In genomic region chr12:57726884-57727757, GRCh38 we compare ENCODE assay signal across 7 cellular contexts. TPM values are rescaled to one million over a fixed set of nuclear protein-coding genes. Genes with fewer than 3 reads are reported as not detected.
DNase-seq lines count a peak whose midpoint lies in the region; ATAC-seq, FAIRE-seq and TF ChIP-seq lines count a peak whose summit lies in the region.

No MANE protein-coding gene starts in this region.

- peaks cover 92% of the 10 kb centered on the region for H3K27me3 ChIP-seq in GM23338 (ENCODE audit: insufficient read depth)
- peaks cover 25 to 29% of the 10 kb centered on the region in 2 experiments for H3K27me3 ChIP-seq in K562 (ENCODE audit: control insufficient read depth in 2 of 2, insufficient read depth in 2 of 2, low read length in 2 of 2)
- H3K27me3 ChIP-seq in keratinocyte (ENCODE audit: control insufficient read depth, extremely low read depth, insufficient read depth, low read length) = no peaks in the 10 kb centered on the region

- intact Hi-C loops in K562 (cut with micrococcal nuclease) = no loop called here

- no peaks in the 10 kb centered on the region; the same call in 1 of the 2 replicates for H4K20me1 ChIP-seq in GM23338 (replicated peaks; ENCODE audit: insufficient read depth)
- H4K20me1 ChIP-seq in K562 (replicated peaks; ENCODE audit: control insufficient read depth, insufficient read depth, low read length) = no peaks in the 10 kb centered on the region; the same call in 1 of the 2 replicates
- no peaks in the 10 kb centered on the region for H4K20me1 ChIP-seq in keratinocyte (ENCODE audit: control insufficient read depth, extremely low read depth, insufficient read depth, low read length)

- CTCF ChIA-PET in K562 (lab: Yijun Ruan, JAX; ENCODE audit: low intra/inter-chr PET ratio) = no interaction called here

- no peaks in the 10 kb centered on the region for H3F3A ChIP-seq in GM23338 (replicated peaks; ENCODE audit: low read depth)

- H3K4me1 Mint-ChIP-seq in GM23338 = peaks cover 15% of the 10 kb centered on the region

- H3K9ac ChIP-seq in K562 (ENCODE audit: insufficient read depth in 1 of 2, low read depth in 2 of 2, low read length in 2 of 2) (peak overlapping the region in 1 of 2 experiments; percentile 68; a peak in 1 of 4 replicates), keratinocyte (ENCODE audit: control insufficient read depth, extremely low read depth, insufficient read depth, low read length) (peak overlapping the region; percentile 86)

- FAIRE-seq in K562 (lab: Jason Lieb, UNC) (no peak), keratinocyte (lab: Jason Lieb, UNC) (no peak)

- H3K4me2 ChIP-seq in GM23338 = peak overlapping the region; percentile 88
- no peak overlapping the region for H3K4me2 ChIP-seq in K562 (ENCODE audit: insufficient read depth, low read length)
- H3K4me2 ChIP-seq in keratinocyte (ENCODE audit: control insufficient read depth, extremely low read depth, insufficient read depth, low read depth, low read length) = peak overlapping the region; percentile 88

- DNase-seq in GM23338 (ENCODE audit: low spot score) (peak; percentile 55), K562 (ENCODE audit: extremely low read depth in 1 of 4, low spot score in 3 of 4) (no peak), keratinocyte (ENCODE audit: low read depth, low spot score) (no peak), erythroblast (lab: John Stamatoyannopoulos, UW) (no peak), GF-D8 (lab: John Stamatoyannopoulos, UW) (no peak)
- DNase-seq in stimulated activated CD8-positive, alpha-beta memory T cell treated with anti-CD3 and anti-CD28 coated beads, Interleukin-4, amount 100 ng/mL, for 48 hours = peak; percentile 14

- H3K9me3 Mint-ChIP-seq in GM23338 = no peaks in the 10 kb centered on the region

- H2AFZ ChIP-seq in GM23338 = no peak overlapping the region
- no peak overlapping the region for H2AFZ ChIP-seq in K562 (ENCODE audit: low read depth, low read length)
- H2AFZ ChIP-seq in keratinocyte (ENCODE audit: control insufficient read depth, low read length) = peak overlapping the region; percentile 98

- ATAC-seq in GM23338 (peak; percentile 15), K562 (no peak), GM18505 (IDR thresholded peaks at IDR 0.05; ENCODE audit: unreplicated experiment) (no peak)

- POLR2A ChIA-PET in K562 (lab: Yijun Ruan, JAX) = interaction anchor here (0.6 kb wide), 1 partner anchor 193 kb away, joined by 4 read pairs; no protein-coding TSS in a partner anchor

- H3K27ac ChIP-seq in GM23338 (ENCODE audit: low read depth) (no peak overlapping the region), K562 (ENCODE audit: extremely low read depth, low read depth, low read length) (no peak overlapping the region), keratinocyte (ENCODE audit: control insufficient read depth, insufficient read depth, low read length) (no peak overlapping the region)

- no TSS peak for BruUV-seq in K562 (replicated peaks; lab: Mats Ljungman, UMichigan)

- no peaks in the 10 kb centered on the region for H3K9me2 ChIP-seq in GM23338 (ENCODE audit: insufficient read depth)

- no peaks in the 10 kb centered on the region; the same call in 2 of the 3 replicates for H3K36me3 Mint-ChIP-seq in GM23338 (ENCODE audit: low read depth)

- H3K27me3 Mint-ChIP-seq in GM23338 (ENCODE audit: insufficient read depth, low read depth, poor library complexity) = peaks cover 88% of the 10 kb centered on the region

- 77% methylated on average over 43 of the region's 76 CpGs for WGBS in K562 (ENCODE audit: insufficient coverage, low coverage, missing lambda C conversion rate)

- TF ChIP-seq RAD21 in K562 (CRISPR knock-in tag; conservative IDR thresholded peaks at IDR 0.05 in 1 of 2, IDR thresholded peaks at IDR 0.05 in 1 of 2) = no peak

- in situ Hi-C loops in K562 (cut with MboI) = no loop called here

- H3K9me3 ChIP-seq in K562 (replicated peaks; ENCODE audit: control insufficient read depth, insufficient read depth, low read depth, low read length) (no peaks in the 10 kb centered on the region; the same call in 1 of the 2 replicates), keratinocyte (ENCODE audit: control insufficient read depth, low read depth, low read length) (no peaks in the 10 kb centered on the region)

- TF ChIP-seq CTCF in GM23338 (conservative IDR thresholded peaks at IDR 0.05; ENCODE audit: low read depth in 2 of 2) (no peak), K562 (IDR thresholded peaks at IDR 0.05 in 2 of 3, conservative IDR thresholded peaks at IDR 0.05 in 1 of 3; ENCODE audit: insufficient read depth in 2 of 3, low read depth in 1 of 3, low read length in 3 of 3) (no peak), keratinocyte (optimal IDR thresholded peaks at IDR 0.05 in 1 of 3, IDR thresholded peaks at IDR 0.05 in 1 of 3, conservative IDR thresholded peaks at IDR 0.05 in 1 of 3; ENCODE audit: extremely low read depth in 1 of 3, insufficient read depth in 2 of 3, low read length in 3 of 3) (peak; percentile 21 to 59 (median 49))

- H3K4me1 ChIP-seq in GM23338 (ENCODE audit: insufficient read depth) = no peaks in the 10 kb centered on the region
- peaks cover 0 to 20% of the 10 kb centered on the region in 2 experiments; a peak in 2 of 5 replicates for H3K4me1 ChIP-seq in K562 (replicated peaks in 1 of 2; ENCODE audit: control insufficient read depth in 2 of 2, insufficient read depth in 2 of 2, low read length in 2 of 2)
- peaks cover 4% of the 10 kb centered on the region for H3K4me1 ChIP-seq in keratinocyte (ENCODE audit: control insufficient read depth, extremely low read depth, insufficient read depth, low read length)

- no peak for TF ChIP-seq EP300 in K562 (IDR thresholded peaks at IDR 0.05; ENCODE audit: low read length)

- H3K4me3 ChIP-seq in GM23338 (peak overlapping the region; percentile 71), K562 (no peak overlapping the region), keratinocyte (ENCODE audit: control insufficient read depth in 2 of 3, extremely low read depth in 1 of 3, insufficient read depth in 2 of 3, low read depth in 1 of 3, low read length in 3 of 3) (peak overlapping the region; percentile 87 to 94 (median 92))

- H3K36me3 ChIP-seq in GM23338 (ENCODE audit: insufficient read depth) (no peaks in the 10 kb centered on the region), K562 (ENCODE audit: control insufficient read depth, insufficient read depth, low read length) (no peaks in the 10 kb centered on the region), keratinocyte (ENCODE audit: control insufficient read depth in 2 of 2, extremely low read depth in 1 of 2, insufficient read depth in 2 of 2, low read length in 2 of 2) (peaks cover 0 to 3% of the 10 kb centered on the region in 2 experiments)

- peak overlapping the region; percentile 89 for H3K4me3 Mint-ChIP-seq in GM23338

- no peaks in the 10 kb centered on the region for H3K79me2 ChIP-seq in GM23338 (replicated peaks; ENCODE audit: insufficient read depth)
- H3K79me2 ChIP-seq in K562 (ENCODE audit: control insufficient read depth, insufficient read depth, low read length) = no peaks in the 10 kb centered on the region
- H3K79me2 ChIP-seq in keratinocyte (ENCODE audit: control insufficient read depth, insufficient read depth, low read length) = no peaks in the 10 kb centered on the region

- TF ChIP-seq POLR2A in K562 (conservative IDR thresholded peaks at IDR 0.05) (no peak), erythroblast (IDR thresholded peaks at IDR 0.05; ENCODE audit: low read length) (no peak), GM18505 (IDR thresholded peaks at IDR 0.05; ENCODE audit: borderline replicate concordance, extremely low read depth, insufficient read depth, insufficient read length) (no peak)

- H3K9me1 ChIP-seq in K562 (ENCODE audit: control insufficient read depth, insufficient read depth, low read length) (peaks cover 4% of the 10 kb centered on the region), keratinocyte (ENCODE audit: control insufficient read depth, extremely low read depth, insufficient read depth, low read length) (no peaks in the 10 kb centered on the region)

- no peak overlapping the region for H3K27ac Mint-ChIP-seq in GM23338

- dilution Hi-C loops in keratinocyte (cut with MboI; ENCODE audit: extremely low pct_ligation_motif_present, low sequenced_read_pairs) = loop anchor here (25.0 kb wide), 1 partner anchor 140 kb away; the partner anchor contains the start of gene PIP4K2C

RNA-seq across cellular contexts. Expression of gene AGAP2, which starts 11.4 kb away (rescaled TPM):
- total RNA-seq in GM23338 (2014; rRNA removed; shearing (Covaris generic)) = 1.1 and 1.3 TPM in 2 replicates
- polyA plus RNA-seq in GM23338 (2016; fragmentation: Nextera tagmentation; extraction: Ambion mirVana) (0.36 and 0.38 TPM in 2 replicates), K562 (2011; rRNA removed) (0.12 and 0.36 TPM in 2 replicates), K562 (2014; fragmentation: Illumina TruSeq; extraction: Trizol) (0.19 and 0.77 TPM in 2 replicates), K562 (2014; fragmentation: Nextera tagmentation; extraction: Ambion mirVana) (under 1 TPM in 1 of 2 experiments, not detected in 1; 0.07 TPM), K562 (2014; rRNA removed) (0.20 and 0.88 TPM in 2 replicates), keratinocyte (0.13 to 0.18 TPM (median 0.15 TPM) in 3 replicates)
- 0.12 and 0.74 TPM in 2 replicates for total RNA-seq in K562 (2011; cell fraction: chromatin; rRNA removed; ENCODE audit: low replicate concordance)
- 0.26 and 0.67 TPM in 2 replicates for total RNA-seq in K562 (2011; cell fraction: nucleolus; rRNA removed)
- 0.15 and 0.99 TPM in 2 replicates for total RNA-seq in K562 (2011; cell fraction: nucleoplasm; rRNA removed)
- total RNA-seq in K562 (2014; rRNA removed) (0.18 and 0.20 TPM in 2 replicates), K562 (2014; rRNA removed; fragmentation: Illumina TruSeq; extraction: Trizol) (0.13 and 0.36 TPM in 2 replicates), K562 (2015; rRNA removed; fragmentation: Illumina TruSeq; extraction: Trizol) (0.04 and 0.08 TPM in 2 replicates), K562 (2021) (0.31 and 0.60 TPM in 2 replicates)
- polyA plus RNA-seq in K562 (2011; cell fraction: cytosol; rRNA removed) = 0.06 and 0.22 TPM in 2 replicates
- polyA plus RNA-seq in K562 (2011; cell fraction: nucleus; rRNA removed) = 0.39 and 0.57 TPM in 2 replicates
- 0.46 and 0.65 TPM in 2 replicates for polyA plus RNA-seq in K562 (2012)
- polyA minus RNA-seq in K562 (2011; rRNA and poly(A)+ RNA removed) = 0.09 and 0.67 TPM in 2 replicates
- not detected in 2 replicates for polyA minus RNA-seq in K562 (2011; cell fraction: cytosol; rRNA and poly(A)+ RNA removed)
- polyA minus RNA-seq in K562 (2011; cell fraction: nucleus; rRNA and poly(A)+ RNA removed) = 0.11 and 0.27 TPM in 2 replicates
- not detected for polyA plus RNA-seq in keratinocyte (2011; ENCODE audit: low read depth)
- polyA plus RNA-seq in keratinocyte (2011; cell fraction: cytosol; rRNA removed) = 0.14 and 0.29 TPM in 2 replicates
- 0.14 and 0.28 TPM in 2 replicates for polyA plus RNA-seq in keratinocyte (2011; cell fraction: nucleus; rRNA removed)
- 0.10 and 0.32 TPM in 2 replicates for polyA plus RNA-seq in keratinocyte (2012; ENCODE audit: low replicate concordance)
- 0.07 to 0.59 TPM (median 0.42 TPM) in 3 replicates for polyA minus RNA-seq in keratinocyte
- polyA minus RNA-seq in keratinocyte (2011; cell fraction: cytosol; rRNA and poly(A)+ RNA removed) = not detected
- polyA minus RNA-seq in keratinocyte (2011; cell fraction: nucleus; rRNA and poly(A)+ RNA removed) = 0.16 and 0.53 TPM in 2 replicates

RNA-seq across cellular contexts. Expression of gene TSPAN31, which starts 17.7 kb away (rescaled TPM):
- total RNA-seq in GM23338 (2014; rRNA removed; shearing (Covaris generic)) = 15.6 and 32.9 TPM in 2 replicates
- polyA plus RNA-seq in GM23338 (2016; fragmentation: Nextera tagmentation; extraction: Ambion mirVana) = 12.9 and 15.5 TPM in 2 replicates
- 36.4 and 39.7 TPM in 2 replicates for total RNA-seq in K562 (2011; cell fraction: chromatin; rRNA removed; ENCODE audit: low replicate concordance)
- 29.6 and 31.4 TPM in 2 replicates for total RNA-seq in K562 (2011; cell fraction: nucleolus; rRNA removed)
- 39.6 and 43.3 TPM in 2 replicates for total RNA-seq in K562 (2011; cell fraction: nucleoplasm; rRNA removed)
- 11.3 and 14.0 TPM in 2 replicates for total RNA-seq in K562 (2014; rRNA removed)
- total RNA-seq in K562 (2014; rRNA removed; fragmentation: Illumina TruSeq; extraction: Trizol) = 14.3 and 14.7 TPM in 2 replicates
- total RNA-seq in K562 (2015; rRNA removed; fragmentation: Illumina TruSeq; extraction: Trizol) = 12.6 and 14.3 TPM in 2 replicates
- total RNA-seq in K562 (2021) = 11.0 and 12.4 TPM in 2 replicates
- 13.8 and 24.9 TPM in 2 replicates for polyA plus RNA-seq in K562 (2011; rRNA removed)
- 14.8 and 19.7 TPM in 2 replicates for polyA plus RNA-seq in K562 (2011; cell fraction: cytosol; rRNA removed)
- 14.7 and 19.0 TPM in 2 replicates for polyA plus RNA-seq in K562 (2011; cell fraction: nucleus; rRNA removed)
- polyA plus RNA-seq in K562 (2012) = 19.0 and 31.1 TPM in 2 replicates
- 17.6 and 20.5 TPM in 2 replicates for polyA plus RNA-seq in K562 (2014; fragmentation: Illumina TruSeq; extraction: Trizol)
- 10 to 100 TPM; 20.1 to 26.4 TPM for polyA plus RNA-seq in K562 (2014; fragmentation: Nextera tagmentation; extraction: Ambion mirVana)
- 11.6 and 20.3 TPM in 2 replicates for polyA plus RNA-seq in K562 (2014; rRNA removed)
- polyA minus RNA-seq in K562 (2011; rRNA and poly(A)+ RNA removed) = 10.0 and 19.6 TPM in 2 replicates
- polyA minus RNA-seq in K562 (2011; cell fraction: cytosol; rRNA and poly(A)+ RNA removed) = 5.6 and 6.3 TPM in 2 replicates
- 10.2 and 10.6 TPM in 2 replicates for polyA minus RNA-seq in K562 (2011; cell fraction: nucleus; rRNA and poly(A)+ RNA removed)
- 37.4 to 47.7 TPM (median 40.6 TPM) in 3 replicates for polyA plus RNA-seq in keratinocyte
- 11.4 TPM for polyA plus RNA-seq in keratinocyte (2011; ENCODE audit: low read depth)
- polyA plus RNA-seq in keratinocyte (2011; cell fraction: cytosol; rRNA removed) = 20.6 and 30.6 TPM in 2 replicates
- 24.7 and 38.6 TPM in 2 replicates for polyA plus RNA-seq in keratinocyte (2011; cell fraction: nucleus; rRNA removed)
- polyA plus RNA-seq in keratinocyte (2012; ENCODE audit: low replicate concordance) = 29.2 and 34.1 TPM in 2 replicates
- 31.7 to 47.4 TPM (median 40.0 TPM) in 3 replicates for polyA minus RNA-seq in keratinocyte
- polyA minus RNA-seq in keratinocyte (2011; cell fraction: cytosol; rRNA and poly(A)+ RNA removed) = 26.3 TPM
- polyA minus RNA-seq in keratinocyte (2011; cell fraction: nucleus; rRNA and poly(A)+ RNA removed) = 14.8 and 23.6 TPM in 2 replicates

RNA-seq across cellular contexts. Expression of gene CDK4, which starts 25.0 kb away (rescaled TPM):
- total RNA-seq in GM23338 (2014; rRNA removed; shearing (Covaris generic)) = 198 and 214 TPM in 2 replicates
- polyA plus RNA-seq in GM23338 (2016; fragmentation: Nextera tagmentation; extraction: Ambion mirVana) (105 and 108 TPM in 2 replicates), K562 (2011; rRNA removed) (429 and 436 TPM in 2 replicates), K562 (2014; fragmentation: Illumina TruSeq; extraction: Trizol) (347 and 427 TPM in 2 replicates), K562 (2014; fragmentation: Nextera tagmentation; extraction: Ambion mirVana) (10 to 100 TPM; 37.8 to 62.8 TPM), K562 (2014; rRNA removed) (309 and 339 TPM in 2 replicates), keratinocyte (146 to 176 TPM (median 153 TPM) in 3 replicates)
- 135 and 229 TPM in 2 replicates for total RNA-seq in K562 (2011; cell fraction: chromatin; rRNA removed; ENCODE audit: low replicate concordance)
- 165 and 176 TPM in 2 replicates for total RNA-seq in K562 (2011; cell fraction: nucleolus; rRNA removed)
- 168 and 190 TPM in 2 replicates for total RNA-seq in K562 (2011; cell fraction: nucleoplasm; rRNA removed)
- total RNA-seq in K562 (2014; rRNA removed) (237 and 282 TPM in 2 replicates), K562 (2014; rRNA removed; fragmentation: Illumina TruSeq; extraction: Trizol) (173 and 188 TPM in 2 replicates), K562 (2015; rRNA removed; fragmentation: Illumina TruSeq; extraction: Trizol) (216 and 217 TPM in 2 replicates), K562 (2021) (238 and 253 TPM in 2 replicates)
- polyA plus RNA-seq in K562 (2011; cell fraction: cytosol; rRNA removed) = 496 and 542 TPM in 2 replicates
- 182 and 203 TPM in 2 replicates for polyA plus RNA-seq in K562 (2011; cell fraction: nucleus; rRNA removed)
- polyA plus RNA-seq in K562 (2012) = 227 and 292 TPM in 2 replicates
- 194 and 258 TPM in 2 replicates for polyA minus RNA-seq in K562 (2011; rRNA and poly(A)+ RNA removed)
- polyA minus RNA-seq in K562 (2011; cell fraction: cytosol; rRNA and poly(A)+ RNA removed) = 98.1 and 128 TPM in 2 replicates
- 95.2 and 124 TPM in 2 replicates for polyA minus RNA-seq in K562 (2011; cell fraction: nucleus; rRNA and poly(A)+ RNA removed)
- polyA plus RNA-seq in keratinocyte (2011; ENCODE audit: low read depth) = 45.4 TPM
- 120 and 126 TPM in 2 replicates for polyA plus RNA-seq in keratinocyte (2011; cell fraction: cytosol; rRNA removed)
- polyA plus RNA-seq in keratinocyte (2011; cell fraction: nucleus; rRNA removed) = 61.6 and 74.2 TPM in 2 replicates
- polyA plus RNA-seq in keratinocyte (2012; ENCODE audit: low replicate concordance) = 67.0 and 79.0 TPM in 2 replicates
- polyA minus RNA-seq in keratinocyte = 92.1 to 131 TPM (median 124 TPM) in 3 replicates
- 107 TPM for polyA minus RNA-seq in keratinocyte (2011; cell fraction: cytosol; rRNA and poly(A)+ RNA removed)
- polyA minus RNA-seq in keratinocyte (2011; cell fraction: nucleus; rRNA and poly(A)+ RNA removed) = 22.1 and 23.2 TPM in 2 replicates

RNA-seq across cellular contexts. Expression of gene MARCHF9, which starts 27.8 kb away (rescaled TPM):
- 2.9 and 3.5 TPM in 2 replicates for total RNA-seq in GM23338 (2014; rRNA removed; shearing (Covaris generic))
- 3.1 and 3.3 TPM in 2 replicates for polyA plus RNA-seq in GM23338 (2016; fragmentation: Nextera tagmentation; extraction: Ambion mirVana)
- 16.0 and 31.2 TPM in 2 replicates for total RNA-seq in K562 (2011; cell fraction: chromatin; rRNA removed; ENCODE audit: low replicate concordance)
- 19.5 and 20.8 TPM in 2 replicates for total RNA-seq in K562 (2011; cell fraction: nucleolus; rRNA removed)
- 19.7 and 22.6 TPM in 2 replicates for total RNA-seq in K562 (2011; cell fraction: nucleoplasm; rRNA removed)
- 6.2 and 6.9 TPM in 2 replicates for total RNA-seq in K562 (2014; rRNA removed)
- total RNA-seq in K562 (2014; rRNA removed; fragmentation: Illumina TruSeq; extraction: Trizol) = 2.9 and 4.2 TPM in 2 replicates
- 4.6 and 5.6 TPM in 2 replicates for total RNA-seq in K562 (2015; rRNA removed; fragmentation: Illumina TruSeq; extraction: Trizol)
- 10.1 and 10.7 TPM in 2 replicates for total RNA-seq in K562 (2021)
- polyA plus RNA-seq in K562 (2011; rRNA removed) = 6.6 and 10.3 TPM in 2 replicates
- polyA plus RNA-seq in K562 (2011; cell fraction: cytosol; rRNA removed) = 7.2 and 10.1 TPM in 2 replicates
- 18.7 and 23.4 TPM in 2 replicates for polyA plus RNA-seq in K562 (2011; cell fraction: nucleus; rRNA removed)
- polyA plus RNA-seq in K562 (2012) = 7.2 and 10.2 TPM in 2 replicates
- polyA plus RNA-seq in K562 (2014; fragmentation: Illumina TruSeq; extraction: Trizol) = 9.5 and 9.9 TPM in 2 replicates
- polyA plus RNA-seq in K562 (2014; fragmentation: Nextera tagmentation; extraction: Ambion mirVana) = 1 to 10 TPM in 1 of 2 experiments, under 1 TPM in 1; 0.80 to 1.3 TPM
- polyA plus RNA-seq in K562 (2014; rRNA removed) = 9.7 and 12.4 TPM in 2 replicates
- polyA minus RNA-seq in K562 (2011; rRNA and poly(A)+ RNA removed) = 5.3 and 5.6 TPM in 2 replicates
- 3.7 and 4.7 TPM in 2 replicates for polyA minus RNA-seq in K562 (2011; cell fraction: cytosol; rRNA and poly(A)+ RNA removed)
- polyA minus RNA-seq in K562 (2011; cell fraction: nucleus; rRNA and poly(A)+ RNA removed) = 5.0 and 5.2 TPM in 2 replicates
- 10.9 to 17.0 TPM (median 12.4 TPM) in 3 replicates for polyA plus RNA-seq in keratinocyte
- 4.9 TPM for polyA plus RNA-seq in keratinocyte (2011; ENCODE audit: low read depth)
- 9.6 and 13.5 TPM in 2 replicates for polyA plus RNA-seq in keratinocyte (2011; cell fraction: cytosol; rRNA removed)
- polyA plus RNA-seq in keratinocyte (2011; cell fraction: nucleus; rRNA removed) = 16.9 and 17.9 TPM in 2 replicates
- 13.6 and 14.4 TPM in 2 replicates for polyA plus RNA-seq in keratinocyte (2012; ENCODE audit: low replicate concordance)
- polyA minus RNA-seq in keratinocyte = 13.7 to 27.7 TPM (median 18.3 TPM) in 3 replicates
- 20.9 TPM for polyA minus RNA-seq in keratinocyte (2011; cell fraction: cytosol; rRNA and poly(A)+ RNA removed)
- 4.5 and 8.8 TPM in 2 replicates for polyA minus RNA-seq in keratinocyte (2011; cell fraction: nucleus; rRNA and poly(A)+ RNA removed)

RNA-seq across cellular contexts. Expression of gene OS9, which starts 33.2 kb away (rescaled TPM):
- 66.1 and 79.7 TPM in 2 replicates for total RNA-seq in GM23338 (2014; rRNA removed; shearing (Covaris generic))
- polyA plus RNA-seq in GM23338 (2016; fragmentation: Nextera tagmentation; extraction: Ambion mirVana) (27.5 and 29.3 TPM in 2 replicates), K562 (2011; rRNA removed) (84.0 and 113 TPM in 2 replicates), K562 (2014; fragmentation: Illumina TruSeq; extraction: Trizol) (93.3 and 105 TPM in 2 replicates), K562 (2014; fragmentation: Nextera tagmentation; extraction: Ambion mirVana) (1 to 10 TPM; 4.6 to 7.9 TPM), K562 (2014; rRNA removed) (89.0 and 102 TPM in 2 replicates), keratinocyte (82.2 to 96.9 TPM (median 95.1 TPM) in 3 replicates)
- 197 and 263 TPM in 2 replicates for total RNA-seq in K562 (2011; cell fraction: chromatin; rRNA removed; ENCODE audit: low replicate concordance)
- total RNA-seq in K562 (2011; cell fraction: nucleolus; rRNA removed) = 185 and 199 TPM in 2 replicates
- 161 and 189 TPM in 2 replicates for total RNA-seq in K562 (2011; cell fraction: nucleoplasm; rRNA removed)
- total RNA-seq in K562 (2014; rRNA removed) (88.5 and 93.7 TPM in 2 replicates), K562 (2014; rRNA removed; fragmentation: Illumina TruSeq; extraction: Trizol) (71.3 and 77.4 TPM in 2 replicates), K562 (2015; rRNA removed; fragmentation: Illumina TruSeq; extraction: Trizol) (90.2 and 97.8 TPM in 2 replicates), K562 (2021) (85.4 and 89.5 TPM in 2 replicates)
- 96.9 and 176 TPM in 2 replicates for polyA plus RNA-seq in K562 (2011; cell fraction: cytosol; rRNA removed)
- polyA plus RNA-seq in K562 (2011; cell fraction: nucleus; rRNA removed) = 254 and 358 TPM in 2 replicates
- 145 and 222 TPM in 2 replicates for polyA plus RNA-seq in K562 (2012)
- 130 and 134 TPM in 2 replicates for polyA minus RNA-seq in K562 (2011; rRNA and poly(A)+ RNA removed)
- polyA minus RNA-seq in K562 (2011; cell fraction: cytosol; rRNA and poly(A)+ RNA removed) = 33.0 and 35.3 TPM in 2 replicates
- polyA minus RNA-seq in K562 (2011; cell fraction: nucleus; rRNA and poly(A)+ RNA removed) = 41.7 and 80.5 TPM in 2 replicates
- 99.9 TPM for polyA plus RNA-seq in keratinocyte (2011; ENCODE audit: low read depth)
- polyA plus RNA-seq in keratinocyte (2011; cell fraction: cytosol; rRNA removed) = 33.5 and 39.2 TPM in 2 replicates
- 228 and 250 TPM in 2 replicates for polyA plus RNA-seq in keratinocyte (2011; cell fraction: nucleus; rRNA removed)
- polyA plus RNA-seq in keratinocyte (2012; ENCODE audit: low replicate concordance) = 80.6 and 87.6 TPM in 2 replicates
- 89.5 to 129 TPM (median 110 TPM) in 3 replicates for polyA minus RNA-seq in keratinocyte
- 53.9 TPM for polyA minus RNA-seq in keratinocyte (2011; cell fraction: cytosol; rRNA and poly(A)+ RNA removed)
- 78.2 and 114 TPM in 2 replicates for polyA minus RNA-seq in keratinocyte (2011; cell fraction: nucleus; rRNA and poly(A)+ RNA removed)

Comparison
In these comparisons a context has a peak if more than half of its experiments do, and no peak if none do; other contexts are left out.
1. DNase-seq: peak in GM23338 (single experiment) and stimulated activated CD8-positive, alpha-beta memory T cell treated with anti-CD3 and anti-CD28 coated beads, Interleukin-4, amount 100 ng/mL, for 48 hours (single experiment); none in K562 (0 of 4), keratinocyte (single experiment), erythroblast (0 of 2) and GF-D8 (single experiment).
2. CTCF ChIP-seq: peak in keratinocyte (3 of 3); none in GM23338 (0 of 2) and K562 (0 of 3).